Comparison of ENCODE assay signal across 27 cellular contexts in the genomic region with DNA sequence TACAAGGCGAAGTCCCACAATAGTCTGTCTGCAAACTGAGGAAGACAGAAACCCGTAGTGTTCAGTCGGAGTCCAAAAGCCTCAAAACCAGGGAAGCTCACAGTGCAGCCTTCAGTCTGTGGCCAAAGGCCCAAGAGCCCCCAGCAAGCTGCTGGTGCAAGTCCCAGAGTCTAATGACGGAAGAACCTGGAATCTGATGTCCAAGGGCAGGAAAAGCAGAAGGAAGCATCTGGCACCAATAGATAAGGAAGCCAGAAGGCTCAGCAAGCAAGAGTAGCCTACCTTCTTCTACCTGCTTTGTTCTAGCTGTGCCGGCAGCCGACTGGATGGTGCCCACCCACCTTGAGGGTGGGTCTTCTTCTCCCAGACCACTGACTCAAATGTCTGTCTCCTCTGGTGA. TPM values are rescaled to one million over a fixed set of nuclear protein-coding genes. Genes with fewer than 3 reads are reported as not detected.
"Had no signal": no experiment of that assay in that cellular context is flagged by ENCODE, and none has a peak within 500 bp of the region (broad histone marks: within the 10 kb centered on the region; RNA-seq: fewer than 3 reads in every experiment).

No MANE protein-coding gene starts in this region.

- H3K27ac ChIP-seq: colonic mucosa, esophagus squamous epithelium, lower lobe of right lung, ovary, psoas muscle, sigmoid colon, stomach, tibial artery had no signal

- H3K27ac Mint-ChIP-seq: dendritic cell treated with granulocyte-macrophage colony-stimulating factor and Interleukin-4, amounts not matched to agents 40 ng/mL and 50 ng/mL, for 4 days; naive thymus-derived CD8-positive, alpha-beta T cell; nephron progenitor cell; stimulated activated effector memory CD8-positive, alpha-beta T cell treated with anti-CD3 and anti-CD28 coated beads, Interleukin-12 subunit alpha, Interleukin-12 subunit beta, amount 100 ng/mL, for 72 hours; type B pancreatic cell had no signal

- H3K4me3 ChIP-seq: colonic mucosa, esophagus squamous epithelium, lower lobe of right lung, ovary, psoas muscle, sigmoid colon, stomach, tibial artery had no signal

- H3K4me3 Mint-ChIP-seq: dendritic cell treated with granulocyte-macrophage colony-stimulating factor and Interleukin-4, amounts not matched to agents 40 ng/mL and 50 ng/mL, for 4 days; naive thymus-derived CD8-positive, alpha-beta T cell; nephron progenitor cell; stimulated activated effector memory CD8-positive, alpha-beta T cell treated with anti-CD3 and anti-CD28 coated beads, Interleukin-12 subunit alpha, Interleukin-12 subunit beta, amount 100 ng/mL, for 72 hours; type B pancreatic cell had no signal

- H3K27me3 ChIP-seq: colonic mucosa, esophagus squamous epithelium, ovary, sigmoid colon, stomach, tibial artery had no signal

- H3K36me3 ChIP-seq: colonic mucosa, esophagus squamous epithelium, lower lobe of right lung, ovary, sigmoid colon, stomach, tibial artery had no signal

- H3K9me3 Mint-ChIP-seq: dendritic cell treated with granulocyte-macrophage colony-stimulating factor and Interleukin-4, amounts not matched to agents 40 ng/mL and 50 ng/mL, for 4 days; nephron progenitor cell; stimulated activated effector memory CD8-positive, alpha-beta T cell treated with anti-CD3 and anti-CD28 coated beads, Interleukin-12 subunit alpha, Interleukin-12 subunit beta, amount 100 ng/mL, for 72 hours; type B pancreatic cell had no signal

- H3K4me1 Mint-ChIP-seq: naive thymus-derived CD8-positive, alpha-beta T cell; nephron progenitor cell; stimulated activated effector memory CD8-positive, alpha-beta T cell treated with anti-CD3 and anti-CD28 coated beads, Interleukin-12 subunit alpha, Interleukin-12 subunit beta, amount 100 ng/mL, for 72 hours had no signal

- H3K27me3 Mint-ChIP-seq: type B pancreatic cell had no signal

- H3K9me3 ChIP-seq: colonic mucosa, esophagus squamous epithelium, lower lobe of right lung, ovary, psoas muscle, sigmoid colon, stomach, tibial artery had no signal

- H3K36me3 Mint-ChIP-seq: naive thymus-derived CD8-positive, alpha-beta T cell; stimulated activated effector memory CD8-positive, alpha-beta T cell treated with anti-CD3 and anti-CD28 coated beads, Interleukin-12 subunit alpha, Interleukin-12 subunit beta, amount 100 ng/mL, for 72 hours; type B pancreatic cell had no signal

- H3K4me1 ChIP-seq: colonic mucosa, lower lobe of right lung, psoas muscle, sigmoid colon, tibial artery had no signal

- DNase-seq: colonic mucosa; effector memory CD4-positive, alpha-beta T cell; erythroblast; esophagus squamous epithelium; left ventricle myocardium superior; lower lobe of right lung; naive thymus-derived CD8-positive, alpha-beta T cell; nephron progenitor cell; occipital lobe; ovary; posterior cingulate gyrus; psoas muscle; right cardiac atrium; sigmoid colon; stimulated activated CD4-positive, alpha-beta T cell treated with anti-CD3 and anti-CD28 coated beads, Interleukin-2, amount 100 ng/mL, for 24 hours; stimulated activated CD4-positive, alpha-beta T cell treated with anti-CD3 and anti-CD28 coated beads, Interleukin-4, amount 100 ng/mL, for 24 hours; stimulated activated naive CD4-positive, alpha-beta T cell treated with Interleukin-2 at 50 U/mL for 16 hours; stomach; tibial artery had no signal

RNA-seq across cellular contexts. Expression of gene CFAP210, which starts 21.8 kb away (rescaled TPM):
- total RNA-seq: colonic mucosa; esophagus squamous epithelium; left ventricle myocardium superior; mesenteric fat pad; myocyte; naive thymus-derived CD8-positive, alpha-beta T cell; psoas muscle; right cardiac atrium; sigmoid colon; skeletal muscle tissue; subcutaneous adipose tissue; urinary bladder had no signal
